Comparison of ENCODE assay signal across 9 cellular contexts in the genomic region with DNA sequence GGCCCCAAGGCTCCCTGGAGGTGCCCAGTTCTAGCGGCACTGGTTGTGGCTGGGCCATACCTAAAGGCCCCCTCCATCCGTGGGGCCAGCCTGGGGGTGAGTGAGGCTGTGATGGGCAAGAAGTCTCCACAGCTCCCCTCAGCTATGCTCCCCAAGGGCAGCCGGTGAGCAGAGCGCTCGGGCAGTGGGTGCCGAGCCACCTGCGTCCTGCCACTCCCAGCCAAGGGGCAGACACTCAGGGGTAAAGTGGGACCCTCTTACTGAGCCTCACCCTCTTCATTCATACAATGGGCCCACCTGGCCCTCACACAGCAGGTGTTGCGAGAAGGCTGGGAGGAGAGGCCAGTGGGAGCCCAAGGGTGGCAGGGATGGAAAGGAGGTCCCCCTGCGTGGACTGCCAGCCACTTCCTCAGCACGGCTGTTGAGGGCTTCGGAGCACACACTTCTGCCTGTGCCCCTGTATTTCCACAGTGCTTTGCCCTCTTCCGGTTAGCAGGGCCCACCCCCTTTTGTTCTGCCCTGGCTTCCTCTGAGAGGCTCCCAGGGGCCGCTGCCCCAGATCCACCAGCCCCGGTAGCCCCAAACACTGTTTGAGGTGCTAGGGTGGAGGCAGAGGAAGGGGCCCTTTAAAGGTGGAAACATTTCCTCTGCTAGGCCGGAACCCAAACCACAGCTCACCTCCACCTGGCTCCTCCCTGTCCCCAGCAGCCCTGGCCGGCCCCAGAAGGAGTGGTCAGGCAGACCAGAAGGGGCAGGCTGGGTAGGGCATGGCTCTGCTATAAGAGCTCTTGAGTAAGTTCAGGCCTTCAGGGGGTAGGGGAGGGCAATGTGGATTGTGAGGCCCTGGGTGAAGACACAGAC. TPM values are rescaled to one million over a fixed set of nuclear protein-coding genes. Genes with fewer than 3 reads are reported as not detected.
A peak's percentile ranks its signal among the peaks of the same experiment; 100 is the strongest.
DNase-seq lines count a peak whose midpoint lies in the region; ATAC-seq and FAIRE-seq lines count a peak whose summit lies in the region.
"Had no signal": no experiment of that assay in that cellular context is flagged by ENCODE, and none has a peak within 500 bp of the region (broad histone marks: within the 10 kb centered on the region; RNA-seq: fewer than 3 reads in every experiment).

No MANE protein-coding gene starts in this region.

- no peaks in the 10 kb centered on the region for H3K9me3 ChIP-seq in KOPT-K1 (ENCODE audit: insufficient read depth, low read length, poor library complexity, severe bottlenecking)
- H3K9me3 ChIP-seq: thoracic aorta had no signal

- H3K36me3 Mint-ChIP-seq in activated CD8-positive, alpha-beta T cell treated with anti-CD3 and anti-CD28 coated beads, Interleukin-2, amount 10 ng/mL, durations not matched to agents 7 days and 5 days (ENCODE audit: low read depth): peaks cover 5% of the 10 kb centered on the region
- no peaks in the 10 kb centered on the region for H3K36me3 Mint-ChIP-seq in stimulated activated naive CD8-positive, alpha-beta T cell treated with anti-CD3 and anti-CD28 coated beads, Interleukin-15, Interleukin-2, amounts not matched to agents 100 ng/mL and 50 ng/mL, for 24 hours (ENCODE audit: low read depth)

- in situ Hi-C loops in G401 (cut with HindIII; ENCODE audit: low sequenced_read_pairs): no loop called here

- H3K27me3 Mint-ChIP-seq in activated CD8-positive, alpha-beta T cell treated with anti-CD3 and anti-CD28 coated beads, Interleukin-2, amount 10 ng/mL, durations not matched to agents 7 days and 5 days (ENCODE audit: low read depth): no peaks in the 10 kb centered on the region
- no peaks in the 10 kb centered on the region for H3K27me3 Mint-ChIP-seq in stimulated activated naive CD8-positive, alpha-beta T cell treated with anti-CD3 and anti-CD28 coated beads, Interleukin-15, Interleukin-2, amounts not matched to agents 100 ng/mL and 50 ng/mL, for 24 hours

- peak overlapping the region; percentile 89 for H3K27ac ChIP-seq in KOPT-K1 (ENCODE audit: low read depth, low read length, poor library complexity, severe bottlenecking)

- peak overlapping the region; percentile 61 for H3K4me3 Mint-ChIP-seq in activated CD8-positive, alpha-beta T cell treated with anti-CD3 and anti-CD28 coated beads, Interleukin-2, amount 10 ng/mL, durations not matched to agents 7 days and 5 days
- H3K4me3 Mint-ChIP-seq in stimulated activated naive CD8-positive, alpha-beta T cell treated with anti-CD3 and anti-CD28 coated beads, Interleukin-15, Interleukin-2, amounts not matched to agents 100 ng/mL and 50 ng/mL, for 24 hours: peak overlapping the region; percentile 75

- FAIRE-seq in HTR-8/SVneo (lab: Jason Lieb, UNC): no peak

- POLR2A ChIA-PET in activated CD8-positive, alpha-beta T cell treated with anti-CD3 and anti-CD28 coated beads, Interleukin-2, amount 10 ng/mL, durations not matched to agents 7 days and 5 days (lab: Charles Lee): interaction anchor here (0.6 to 4.3 kb wide), 12 partner anchors 9 to 38 kb away, joined by 3 to 45 read pairs (median 4); partner anchors contain the start of gene VSIR

- DNase-seq in activated CD8-positive, alpha-beta T cell treated with anti-CD3 and anti-CD28 coated beads, Interleukin-2, amount 10 ng/mL, durations not matched to agents 7 days and 5 days: peak; percentile 83
- DNase-seq in iPS-NIHi11 (ENCODE audit: low spot score): peak; percentile 66
- no peak for DNase-seq in G401 (ENCODE audit: low spot score)
- DNase-seq in HTR-8/SVneo (ENCODE audit: insufficient read length, low spot score): no peak

- H3K9me3 Mint-ChIP-seq in activated CD8-positive, alpha-beta T cell treated with anti-CD3 and anti-CD28 coated beads, Interleukin-2, amount 10 ng/mL, durations not matched to agents 7 days and 5 days (ENCODE audit: insufficient read depth): no peaks in the 10 kb centered on the region
- no peaks in the 10 kb centered on the region for H3K9me3 Mint-ChIP-seq in stimulated activated naive CD8-positive, alpha-beta T cell treated with anti-CD3 and anti-CD28 coated beads, Interleukin-15, Interleukin-2, amounts not matched to agents 100 ng/mL and 50 ng/mL, for 24 hours
- H3K9me3 Mint-ChIP-seq: nephron had no signal

- peak overlapping the region; percentile 93 for H3K27ac Mint-ChIP-seq in activated CD8-positive, alpha-beta T cell treated with anti-CD3 and anti-CD28 coated beads, Interleukin-2, amount 10 ng/mL, durations not matched to agents 7 days and 5 days
- peak overlapping the region; percentile 99 for H3K27ac Mint-ChIP-seq in stimulated activated naive CD8-positive, alpha-beta T cell treated with anti-CD3 and anti-CD28 coated beads, Interleukin-15, Interleukin-2, amounts not matched to agents 100 ng/mL and 50 ng/mL, for 24 hours

- CTCF ChIA-PET in activated CD8-positive, alpha-beta T cell treated with anti-CD3 and anti-CD28 coated beads, Interleukin-2, amount 10 ng/mL, durations not matched to agents 7 days and 5 days (lab: Charles Lee): interaction anchor here (0.6 to 6.4 kb wide), 13 partner anchors 10 to 162 kb away, joined by 3 to 56 read pairs (median 5); partner anchors contain the start of gene VSIR

- no peaks in the 10 kb centered on the region for H3K36me3 ChIP-seq in KOPT-K1 (ENCODE audit: insufficient read depth, low read length)
- H3K36me3 ChIP-seq: thoracic aorta had no signal

- peak; percentile 78 for ATAC-seq in activated CD8-positive, alpha-beta T cell treated with anti-CD3 and anti-CD28 coated beads, Interleukin-2, amount 10 ng/mL, durations not matched to agents 7 days and 5 days
- no peak for ATAC-seq in GM19397 (IDR thresholded peaks at IDR 0.05; ENCODE audit: unreplicated experiment)

- H3K4me1 Mint-ChIP-seq in activated CD8-positive, alpha-beta T cell treated with anti-CD3 and anti-CD28 coated beads, Interleukin-2, amount 10 ng/mL, durations not matched to agents 7 days and 5 days (ENCODE audit: low read depth): peaks cover 100% of the 10 kb centered on the region
- peaks cover 98% of the 10 kb centered on the region for H3K4me1 Mint-ChIP-seq in stimulated activated naive CD8-positive, alpha-beta T cell treated with anti-CD3 and anti-CD28 coated beads, Interleukin-15, Interleukin-2, amounts not matched to agents 100 ng/mL and 50 ng/mL, for 24 hours (ENCODE audit: low read depth)

RNA-seq across cellular contexts. Expression of gene C10orf105, which starts 16.4 kb away (rescaled TPM):
- total RNA-seq in activated CD8-positive, alpha-beta T cell treated with anti-CD3 and anti-CD28 coated beads, Interleukin-2, amount 10 ng/mL, durations not matched to agents 7 days and 5 days: 1 to 10 TPM in 1 of 2 experiments, under 1 TPM in 1; 0.73 to 1.1 TPM
- not detected in 2 replicates for total RNA-seq in G401 (2014; rRNA removed; shearing (Covaris generic))

RNA-seq across cellular contexts. Expression of gene VSIR, which starts 37.4 kb away (rescaled TPM):
- 100 to 1,000 TPM; 127 to 133 TPM for total RNA-seq in activated CD8-positive, alpha-beta T cell treated with anti-CD3 and anti-CD28 coated beads, Interleukin-2, amount 10 ng/mL, durations not matched to agents 7 days and 5 days
- total RNA-seq in G401 (2014; rRNA removed; shearing (Covaris generic)): 1.2 and 1.5 TPM in 2 replicates

Comparison
In these comparisons a context has a peak if more than half of its experiments do, and no peak if none do; other contexts are left out.
1. DNase-seq: peak in activated CD8-positive, alpha-beta T cell treated with anti-CD3 and anti-CD28 coated beads, Interleukin-2, amount 10 ng/mL, durations not matched to agents 7 days and 5 days (single experiment) and iPS-NIHi11 (single experiment); none in G401 (single experiment) and HTR-8/SVneo (single experiment).
2. RNA of gene VSIR, which starts 37.4 kb away (total RNA-seq): 127 to 133 TPM in activated CD8-positive, alpha-beta T cell treated with anti-CD3 and anti-CD28 coated beads, Interleukin-2, amount 10 ng/mL, durations not matched to agents 7 days and 5 days; 1.2 to 1.5 TPM in G401; every median in the first group is over 10 times any median in the second.